17 cellular contexts compared by ENCODE assay signal in the genomic region with DNA sequence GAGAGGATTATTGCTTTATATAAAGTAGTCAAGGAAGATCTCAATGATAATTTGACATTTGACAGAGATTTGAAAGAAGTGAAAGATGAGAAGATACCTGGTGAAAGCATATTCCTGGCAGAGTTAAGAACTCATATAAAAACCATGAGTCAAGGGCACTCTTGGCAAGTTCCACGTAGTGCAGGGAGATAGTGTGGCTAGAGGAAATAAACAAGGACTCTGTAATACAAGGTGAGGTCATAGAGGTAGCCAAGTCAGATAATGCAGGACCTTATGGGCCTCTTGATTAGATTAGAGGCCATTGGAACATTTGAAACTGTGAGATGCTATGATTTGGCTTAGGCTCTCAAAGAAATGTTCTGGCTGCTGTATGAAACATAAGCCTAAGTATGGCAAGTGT.
A peak's percentile ranks its signal among the peaks of the same experiment; 100 is the strongest.
DNase-seq lines count a peak whose midpoint lies in the region; ATAC-seq, FAIRE-seq and TF ChIP-seq lines count a peak whose summit lies in the region.
"Had no signal": no experiment of that assay in that cellular context is flagged by ENCODE, and none has a peak within 500 bp of the region (broad histone marks: within the 10 kb centered on the region; RNA-seq: fewer than 3 reads in every experiment).

No MANE protein-coding gene starts in this region.

- no peaks in the 10 kb centered on the region for H3K27me3 ChIP-seq in MG63
- H3K27me3 ChIP-seq in RWPE2 (ENCODE audit: insufficient read depth, poor library complexity, severe bottlenecking): peaks cover 13% of the 10 kb centered on the region
- H3K27me3 ChIP-seq in small intestine (ENCODE audit: control insufficient read depth in 2 of 2, insufficient read depth in 2 of 2, low read length in 2 of 2): no peaks in the 10 kb centered on the region

- intact Hi-C loops in left cardiac atrium (cut with DNase I): no loop called here
- intact Hi-C loops in Right ventricle myocardium superior (cut with DNase I): no loop called here

- H3K4me1 ChIP-seq in RWPE2 (ENCODE audit: insufficient read depth, poor library complexity, severe bottlenecking): no peaks in the 10 kb centered on the region
- H3K4me1 ChIP-seq in small intestine (ENCODE audit: control insufficient read depth in 2 of 2, insufficient read depth in 1 of 2, low read depth in 1 of 2, low read length in 1 of 2): no peaks in the 10 kb centered on the region
- H3K4me1 ChIP-seq: A549 had no signal

- DNase-seq in left cardiac atrium (no peak), Right ventricle myocardium superior (no peak), MG63 (peak; percentile 13), RWPE2 (ENCODE audit: low spot score) (no peak), small intestine (peak; percentile 84), kidney tubule cell (ENCODE audit: low spot score) (no peak)
- DNase-seq: CD8-positive, alpha-beta T cell; COR-L47; DMS153; DND-41; GDM1; H7 had no signal

- H3K36me3 ChIP-seq in MG63 (no peaks in the 10 kb centered on the region), RWPE2 (ENCODE audit: low read depth) (no peaks in the 10 kb centered on the region), small intestine (ENCODE audit: control insufficient read depth in 2 of 2, insufficient read depth in 2 of 2, low read length in 2 of 2) (no peaks in the 10 kb centered on the region)

- WGBS in small intestine, 3 donors: 0 to 31% (median 7%) methylated on average over 1 of the region's 1 CpG

- no peak for TF ChIP-seq CTCF in RWPE2 (IDR thresholded peaks at IDR 0.05; ENCODE audit: poor library complexity, severe bottlenecking)

- ATAC-seq in left cardiac atrium: peak; percentile 38 to 96
- ATAC-seq in Right ventricle myocardium superior (ENCODE audit: poor library complexity): no peak
- 0 out of 3 replicates have a peak, but pooled peaks have one; percentile 21 for ATAC-seq in RWPE2 (ENCODE audit: low read depth)
- ATAC-seq in HG03565 (IDR thresholded peaks at IDR 0.05; ENCODE audit: unreplicated experiment): no peak
- ATAC-seq: A549; CD8-positive, alpha-beta T cell; GM23338 had no signal

- peak; percentile 5 for FAIRE-seq in small intestine (lab: Jason Lieb, UNC)
- FAIRE-seq: A549, D721Med, GM12892 had no signal

- H3K9me3 ChIP-seq in MG63 (no peaks in the 10 kb centered on the region), RWPE2 (ENCODE audit: severe bottlenecking) (no peaks in the 10 kb centered on the region), small intestine (ENCODE audit: control insufficient read depth, low read depth) (no peaks in the 10 kb centered on the region)

- no peak overlapping the region for H3K27ac ChIP-seq in RWPE2 (ENCODE audit: poor library complexity, severe bottlenecking)
- no peak overlapping the region for H3K27ac ChIP-seq in small intestine (ENCODE audit: low read depth in 1 of 2, low read length in 1 of 2)
- H3K27ac ChIP-seq: A549 had no signal

- H3K4me3 ChIP-seq in MG63 (no peak overlapping the region), RWPE2 (ENCODE audit: severe bottlenecking) (no peak overlapping the region), small intestine (ENCODE audit: low read depth in 1 of 2, low read length in 2 of 2) (no peak overlapping the region)
- H3K4me3 ChIP-seq: A549, GM23338 had no signal

Comparison
In these comparisons a context has a peak if more than half of its experiments do, and no peak if none do; other contexts are left out.
1. ATAC-seq: peak in left cardiac atrium (2 of 2) and RWPE2 (single experiment); none in Right ventricle myocardium superior (single experiment) and HG03565 (single experiment).
2. DNase-seq: peak in MG63 (single experiment) and small intestine (single experiment); none in left cardiac atrium (single experiment), Right ventricle myocardium superior (single experiment), RWPE2 (single experiment) and kidney tubule cell (single experiment).